Comparison of ENCODE assay signal across 8 cellular contexts in genomic region chr4:51843309-51844156, GRCh38. TPM values are rescaled to one million over a fixed set of nuclear protein-coding genes. Genes with fewer than 3 reads are reported as not detected.
A peak's percentile ranks its signal among the peaks of the same experiment; 100 is the strongest.
DNase-seq lines count a peak whose midpoint lies in the region; ATAC-seq, FAIRE-seq and TF ChIP-seq lines count a peak whose summit lies in the region.

No MANE protein-coding gene starts in this region.

- peaks cover 28% of the 10 kb centered on the region for H3K4me1 ChIP-seq in HepG2 (ENCODE audit: insufficient read depth, low read length)

- H3K36me3 Mint-ChIP-seq in WTC11, result no peaks in the 10 kb centered on the region

- TF ChIP-seq EP300 in HepG2 (IDR thresholded peaks at IDR 0.05; ENCODE audit: low read depth in 2 of 2, low read length in 2 of 2) (no peak), HepG2 (CRISPR knock-in tag; IDR thresholded peaks at IDR 0.05; ENCODE audit: borderline replicate concordance) (no peak)

- TF ChIP-seq POLR2A in HepG2 (IDR thresholded peaks at IDR 0.05; ENCODE audit: insufficient read depth in 1 of 2, low read depth in 2 of 2, low read length in 2 of 2), result no peak

- no peak overlapping the region for H3K27ac Mint-ChIP-seq in WTC11

- H3K4me1 Mint-ChIP-seq in WTC11, result peaks cover 30% of the 10 kb centered on the region

- POLR2A ChIA-PET in WTC11 (lab: Charles Lee), result interaction anchor here (0.7 to 1.4 kb wide), 4 partner anchors 7 to 236 kb away, joined by 4 to 6 read pairs (median 4); partner anchors contain the start of gene SGCB
- POLR2A ChIA-PET in HepG2 (lab: Yijun Ruan, JAX), result interaction anchor here (0.7 to 1.8 kb wide), 10 partner anchors 9 to 870 kb away, joined by 3 to 15 read pairs (median 6); partner anchors contain the start of genes SGCB and USP46

- peak overlapping the region; percentile 64 for H3K4me3 Mint-ChIP-seq in WTC11

- TF ChIP-seq RAD21 in HepG2 (CRISPR knock-in tag; IDR thresholded peaks at IDR 0.05), result no peak

- H3K9me3 ChIP-seq in HepG2 (ENCODE audit: low read length), result no peaks in the 10 kb centered on the region

- H4K20me1 ChIP-seq in HepG2 (ENCODE audit: insufficient read depth, low read length), result no peaks in the 10 kb centered on the region

- peak overlapping the region; percentile 95 for H3K4me2 ChIP-seq in HepG2 (ENCODE audit: low read depth, low read length)

- FAIRE-seq in HepG2 (lab: Jason Lieb, UNC) (no peak), D721Med (lab: Jason Lieb, UNC) (no peak)

- peak overlapping the region; percentile 69 for H3K4me3 ChIP-seq in Jurkat, Clone E6-1 (ENCODE audit: low read length)
- H3K4me3 ChIP-seq in HepG2 (replicated peaks in 1 of 3; ENCODE audit: insufficient read depth in 1 of 3, low read depth in 2 of 3, low read length in 3 of 3), result peak overlapping the region; percentile 83 to 88 (median 85)

- H3K27me3 ChIP-seq in HepG2 (ENCODE audit: control insufficient read depth in 1 of 2, insufficient read depth in 2 of 2, low read length in 2 of 2), result no peaks in the 10 kb centered on the region; a peak in 1 of 5 replicates

- peak overlapping the region; percentile 81 for H3K27ac ChIP-seq in cingulate gyrus (ENCODE audit: low read depth, low read length)
- H3K27ac ChIP-seq in HepG2 (ENCODE audit: extremely low read length, insufficient read depth, low read length), result peak overlapping the region; percentile 85

- H3K9ac ChIP-seq in HepG2 (ENCODE audit: insufficient read depth, low read depth, low read length), result peak overlapping the region; percentile 85; the same call in 1 of the 2 replicates

- peaks cover 38% of the 10 kb centered on the region for H3K79me2 ChIP-seq in HepG2 (ENCODE audit: insufficient read depth, low read length)

- no peaks in the 10 kb centered on the region for H3K36me3 ChIP-seq in HepG2 (replicated peaks in 1 of 2; ENCODE audit: control insufficient read depth in 1 of 2, insufficient read depth in 2 of 2, low read length in 2 of 2)

- intact Hi-C loops in HepG2 (cut with micrococcal nuclease; ENCODE audit: unreplicated experiment), result loop anchor here (1.0 kb wide), 2 partner anchors 10 to 66 kb away; no protein-coding TSS in a partner anchor

- H3K27me3 Mint-ChIP-seq in WTC11 (ENCODE audit: low read depth), result peaks cover 39% of the 10 kb centered on the region

- CTCF ChIA-PET in WTC11 (lab: Charles Lee), result interaction anchor here (1.3 to 1.9 kb wide), 4 partner anchors 10 to 172 kb away, joined by 7 to 22 read pairs (median 8); no protein-coding TSS in a partner anchor
- CTCF ChIA-PET in HepG2 (lab: Yijun Ruan, JAX; ENCODE audit: low intra/inter-chr PET ratio, low total read pairs), result no interaction called here

- no peaks in the 10 kb centered on the region for H3K9me3 Mint-ChIP-seq in WTC11

- in situ Hi-C loops in HepG2 (cut with HindIII; ENCODE audit: extremely low pct_ligation_motif_present, low pct_unique_long_range_greater_than_20kb), result loop anchor here (5.0 kb wide), 1 partner anchor 39 kb away; no protein-coding TSS in a partner anchor

- 1% methylated on average over 40 of the region's 64 CpGs for WGBS in HepG2 (ENCODE audit: low lambda C conversion rate)

- no TSS peak for BruUV-seq in HepG2 (replicated peaks; lab: Mats Ljungman, UMichigan)

- no peak overlapping the region for H2AFZ ChIP-seq in HepG2 (ENCODE audit: low read length)

- peak; percentile 65 for DNase-seq in COLO829 (ENCODE audit: low spot score)
- DNase-seq in Jurkat, Clone E6-1 (ENCODE audit: low read depth, low spot score), result no peak
- peak; percentile 58 for DNase-seq in WTC11 (ENCODE audit: low spot score)
- peak; percentile 28 for DNase-seq in HepG2 (ENCODE audit: low spot score)
- peak; percentile 64 to 67 for DNase-seq in stimulated activated CD4-positive, alpha-beta T cell treated with anti-CD3 and anti-CD28 coated beads, Interleukin-4, amount 100 ng/mL, for 4 hours
- no peak for DNase-seq in D721Med (ENCODE audit: insufficient read length, low spot score)

- ATAC-seq in GM21381 (IDR thresholded peaks at IDR 0.05; ENCODE audit: unreplicated experiment) (peak; percentile 25), WTC11 (peak; percentile 1), HepG2 (peak; percentile 31)

- TF ChIP-seq CTCF in WTC11 (IDR thresholded peaks at IDR 0.05), result no peak
- TF ChIP-seq CTCF in HepG2 (CRISPR knock-in tag; IDR thresholded peaks at IDR 0.05), result no peak
- no peak for TF ChIP-seq CTCF in D721Med (IDR thresholded peaks at IDR 0.05; ENCODE audit: insufficient read depth, missing control alignments)

TF ChIP-seq in WTC11, 78 proteins besides CTCF, POLR2A, EP300 and RAD21 (continues in another document):
- TF ChIP-seq MXD4 (CRISPR knock-in tag; IDR thresholded peaks at IDR 0.05; ENCODE audit: borderline replicate concordance) (no peak), ZNF416 (CRISPR knock-in tag; IDR thresholded peaks at IDR 0.05) (no peak), SP1 (CRISPR knock-in tag; conservative IDR thresholded peaks at IDR 0.05) (no peak), E2F5 (CRISPR knock-in tag; IDR thresholded peaks at IDR 0.05) (no peak), NFE2L1 (CRISPR knock-in tag; IDR thresholded peaks at IDR 0.05) (no peak), TEAD4 (CRISPR knock-in tag; IDR thresholded peaks at IDR 0.05) (no peak)

TF ChIP-seq in HepG2, 621 proteins besides CTCF, POLR2A, EP300 and RAD21 (continues in another document):
- TF ChIP-seq IRF9 (CRISPR knock-in tag; IDR thresholded peaks at IDR 0.05; ENCODE audit: borderline replicate concordance), result no peak
- TF ChIP-seq POLR2G (IDR thresholded peaks at IDR 0.05; ENCODE audit: low read depth, low read length), result no peak
- peak; percentile 4; the same call in 1 of the 2 replicates for TF ChIP-seq ZSCAN30 (CRISPR knock-in tag; IDR thresholded peaks at IDR 0.05)
- no peak for TF ChIP-seq ONECUT2 (CRISPR knock-in tag; IDR thresholded peaks at IDR 0.05)
- TF ChIP-seq PAX8 (CRISPR knock-in tag; IDR thresholded peaks at IDR 0.05; ENCODE audit: borderline replicate concordance), result no peak
- 0 out of 2 replicates have a peak, but pooled peaks have one; percentile 8 for TF ChIP-seq KDM5A (IDR thresholded peaks at IDR 0.05; ENCODE audit: borderline replicate concordance, low read length)
- TF ChIP-seq GMEB2 (CRISPR knock-in tag; IDR thresholded peaks at IDR 0.05; ENCODE audit: low read depth), result no peak

RNA-seq across cellular contexts. Expression of gene DCUN1D4, which starts 0.6 kb away (rescaled TPM):
- polyA plus RNA-seq in Jurkat, Clone E6-1 (2012; ENCODE audit: insufficient read depth, insufficient read length), result 14.7 TPM
- 33.3 to 36.2 TPM (median 34.3 TPM) in 3 replicates for total RNA-seq in WTC11 (2021)
- 27.9 and 30.4 TPM in 2 replicates for total RNA-seq in HepG2 (2016; rRNA removed; fragmentation: Illumina TruSeq; extraction: Trizol)
- total RNA-seq in HepG2 (2016; cell fraction: cytosol; rRNA removed; fragmentation: Illumina TruSeq; extraction: Trizol; ENCODE audit: low read depth), result 110 and 115 TPM in 2 replicates
- total RNA-seq in HepG2 (2016; cell fraction: insoluble cytoplasmic fraction; rRNA removed; fragmentation: Illumina TruSeq; extraction: Trizol), result 30.0 and 37.0 TPM in 2 replicates
- 25.1 and 25.2 TPM in 2 replicates for total RNA-seq in HepG2 (2016; cell fraction: membrane; rRNA removed; fragmentation: Illumina TruSeq; extraction: Trizol)
- 46.0 and 48.0 TPM in 2 replicates for total RNA-seq in HepG2 (2016; cell fraction: nucleus; rRNA removed; fragmentation: Illumina TruSeq; extraction: Trizol)
- 42.0 and 44.4 TPM in 2 replicates for polyA plus RNA-seq in HepG2 (2011; rRNA removed)
- polyA plus RNA-seq in HepG2 (2011; cell fraction: cytosol; rRNA removed), result 15.7 and 17.4 TPM in 2 replicates
- 121 and 123 TPM in 2 replicates for polyA plus RNA-seq in HepG2 (2011; cell fraction: nucleus; rRNA removed)
- polyA plus RNA-seq in HepG2 (2012), result 23.0 and 28.3 TPM in 2 replicates
- 1.8 and 2.0 TPM in 2 replicates for polyA plus RNA-seq in HepG2 (2016; cell fraction: cytosol; fragmentation: Illumina TruSeq; extraction: Trizol; ENCODE audit: low read depth)
- 23.2 and 25.2 TPM in 2 replicates for polyA plus RNA-seq in HepG2 (2016; cell fraction: insoluble cytoplasmic fraction; fragmentation: Illumina TruSeq; extraction: Trizol; ENCODE audit: low read depth)
- 4.7 and 5.3 TPM in 2 replicates for polyA plus RNA-seq in HepG2 (2016; cell fraction: membrane; fragmentation: Illumina TruSeq; extraction: Trizol; ENCODE audit: low read depth)
- polyA plus RNA-seq in HepG2 (2016; cell fraction: nucleus; fragmentation: Illumina TruSeq; extraction: Trizol; ENCODE audit: insufficient read depth, low read depth), result 66.6 and 68.6 TPM in 2 replicates
- 62.2 and 76.8 TPM in 2 replicates for polyA minus RNA-seq in HepG2 (2011; rRNA and poly(A)+ RNA removed; ENCODE audit: low replicate concordance)
- polyA minus RNA-seq in HepG2 (2011; cell fraction: cytosol; rRNA and poly(A)+ RNA removed), result 23.4 and 26.8 TPM in 2 replicates
- polyA minus RNA-seq in HepG2 (2011; cell fraction: nucleus; rRNA and poly(A)+ RNA removed), result 136 and 138 TPM in 2 replicates

Comparison
In these comparisons a context has a peak if more than half of its experiments do, and no peak if none do; other contexts are left out.
1. DNase-seq: peak in COLO829 (single experiment), WTC11 (single experiment), HepG2 (single experiment) and stimulated activated CD4-positive, alpha-beta T cell treated with anti-CD3 and anti-CD28 coated beads, Interleukin-4, amount 100 ng/mL, for 4 hours (2 of 2); none in Jurkat, Clone E6-1 (single experiment) and D721Med (single experiment).
2. Peak in every context shown above with its lines, with median percentiles within 50 percentile points of each other: ATAC-seq.